In genomic region chr2:214310319-214310718, GRCh38 we compare ENCODE assay signal across 10 cellular contexts.
DNase-seq lines count a peak whose midpoint lies in the region; ATAC-seq and TF ChIP-seq lines count a peak whose summit lies in the region.
"Had no signal": no experiment of that assay in that cellular context is flagged by ENCODE, and none has a peak within 500 bp of the region (broad histone marks: within the 10 kb centered on the region; RNA-seq: fewer than 3 reads in every experiment).

No MANE protein-coding gene starts in this region.

- H3K36me3 Mint-ChIP-seq in osteocyte (ENCODE audit: unreplicated experiment) (peaks cover 4% of the 10 kb centered on the region), T-helper 17 cell (ENCODE audit: low read depth) (no peaks in the 10 kb centered on the region)

- H2AFZ ChIP-seq in Karpas-422 (ENCODE audit: low read length), result no peak overlapping the region

- no peaks in the 10 kb centered on the region for H3K27me3 ChIP-seq in RWPE2 (ENCODE audit: insufficient read depth, poor library complexity, severe bottlenecking)
- H3K27me3 ChIP-seq in Karpas-422 (ENCODE audit: low read length), result no peaks in the 10 kb centered on the region
- H3K27me3 ChIP-seq: left lung had no signal

- peak; percentile 69 for ATAC-seq in GM18868 (IDR thresholded peaks at IDR 0.05; ENCODE audit: unreplicated experiment)
- peak; percentile 68 for ATAC-seq in HG02678 (IDR thresholded peaks at IDR 0.05; ENCODE audit: unreplicated experiment)
- no peak; the same call in 2 of the 3 replicates for ATAC-seq in RWPE2 (ENCODE audit: low read depth)
- ATAC-seq in T-helper 17 cell, result no peak
- ATAC-seq: left lung had no signal

- H3K9me3 ChIP-seq in RWPE2 (ENCODE audit: severe bottlenecking), result no peaks in the 10 kb centered on the region
- H3K9me3 ChIP-seq in Karpas-422 (ENCODE audit: low read length), result peaks cover 31% of the 10 kb centered on the region
- H3K9me3 ChIP-seq in T-helper 17 cell (ENCODE audit: control insufficient read depth, low read length, poor library complexity, severe bottlenecking), result no peaks in the 10 kb centered on the region

- no peaks in the 10 kb centered on the region for H3K9me2 ChIP-seq in Karpas-422 (replicated peaks; ENCODE audit: insufficient read depth, low read length)

- H3K27ac Mint-ChIP-seq in osteocyte (ENCODE audit: unreplicated experiment), result no peak overlapping the region
- H3K27ac Mint-ChIP-seq in T-helper 17 cell, result no peak overlapping the region

- H3K79me2 ChIP-seq in Karpas-422 (ENCODE audit: low read length), result no peaks in the 10 kb centered on the region

- H3K27ac ChIP-seq in RWPE2 (ENCODE audit: poor library complexity, severe bottlenecking) (no peak overlapping the region), Karpas-422 (ENCODE audit: low read length) (no peak overlapping the region)
- H3K27ac ChIP-seq: left lung had no signal

- no peak for DNase-seq in RWPE2 (ENCODE audit: low spot score)
- DNase-seq in osteocyte (ENCODE audit: extremely low spot score, unreplicated experiment), result no peak
- DNase-seq in Karpas-422, result no peak
- DNase-seq in T-helper 17 cell, result no peak
- DNase-seq in ecto neural progenitor cell (ENCODE audit: low spot score), result no peak
- DNase-seq: left lung; NCI-H2171 treated with DMSO at 0.1 percent for 48 hours; stimulated activated CD4-positive, alpha-beta T cell treated with anti-CD3 and anti-CD28 coated beads, Interleukin-4, amount 100 ng/mL, for 24 hours had no signal

- H3K4me3 ChIP-seq in RWPE2 (ENCODE audit: severe bottlenecking) (no peak overlapping the region), Karpas-422 (ENCODE audit: low read length) (no peak overlapping the region)
- H3K4me3 ChIP-seq: left lung had no signal

- TF ChIP-seq CTCF in RWPE2 (IDR thresholded peaks at IDR 0.05; ENCODE audit: poor library complexity, severe bottlenecking), result peak; percentile 42
- TF ChIP-seq CTCF in osteocyte (IDR thresholded peaks at IDR 0.05), result peak; percentile 29

- H3K9me3 Mint-ChIP-seq in osteocyte (ENCODE audit: unreplicated experiment), result peaks cover 12% of the 10 kb centered on the region

- H3K9ac ChIP-seq in Karpas-422 (ENCODE audit: low read length), result no peak overlapping the region

- no peaks in the 10 kb centered on the region for H4K20me1 ChIP-seq in Karpas-422 (ENCODE audit: insufficient read depth, low read depth, low read length)

- H3K36me3 ChIP-seq in RWPE2 (ENCODE audit: low read depth) (peaks cover 4% of the 10 kb centered on the region; the same call in 1 of the 2 replicates), Karpas-422 (ENCODE audit: insufficient read depth, low read length) (no peaks in the 10 kb centered on the region)
- H3K36me3 ChIP-seq: left lung had no signal

- H3K4me1 ChIP-seq in RWPE2 (ENCODE audit: insufficient read depth, poor library complexity, severe bottlenecking), result peaks cover 21% of the 10 kb centered on the region
- no peaks in the 10 kb centered on the region for H3K4me1 ChIP-seq in Karpas-422 (ENCODE audit: low read length)
- H3K4me1 ChIP-seq: left lung had no signal

- H3K4me1 Mint-ChIP-seq in osteocyte (ENCODE audit: unreplicated experiment) (peaks cover 15% of the 10 kb centered on the region), T-helper 17 cell (no peaks in the 10 kb centered on the region)

- H3K27me3 Mint-ChIP-seq in osteocyte (ENCODE audit: unreplicated experiment) (no peaks in the 10 kb centered on the region), T-helper 17 cell (no peaks in the 10 kb centered on the region)

- no peak overlapping the region for H3K4me2 ChIP-seq in Karpas-422 (ENCODE audit: low read depth, low read length, poor library complexity, severe bottlenecking)

- H3K4me3 Mint-ChIP-seq in osteocyte (ENCODE audit: unreplicated experiment) (no peak overlapping the region), T-helper 17 cell (no peak overlapping the region)

Comparison
In these comparisons a context has a peak if more than half of its experiments do, and no peak if none do; other contexts are left out.
1. ATAC-seq: peak in GM18868 (single experiment) and HG02678 (single experiment); none in RWPE2 (single experiment) and T-helper 17 cell (single experiment).